18 cellular contexts compared by ENCODE assay signal in genomic region chr4:138869165-138869564, GRCh38.
"Had no signal": no experiment of that assay in that cellular context is flagged by ENCODE, and none has a peak within 500 bp of the region (broad histone marks: within the 10 kb centered on the region; RNA-seq: fewer than 3 reads in every experiment).

No MANE protein-coding gene starts in this region.

- H3K4me3 Mint-ChIP-seq: naive thymus-derived CD8-positive, alpha-beta T cell had no signal

- H3K27ac Mint-ChIP-seq: naive thymus-derived CD8-positive, alpha-beta T cell had no signal

- H3K9me3 ChIP-seq: esophagus muscularis mucosa, gastroesophageal sphincter, mucosa of descending colon, neutrophil, sigmoid colon, stomach, thoracic aorta, transverse colon had no signal

- H3K9me3 Mint-ChIP-seq: naive thymus-derived CD8-positive, alpha-beta T cell had no signal

- H3K4me3 ChIP-seq: esophagus muscularis mucosa, gastroesophageal sphincter, mucosa of descending colon, sigmoid colon, skin epidermis, stomach, thoracic aorta, transverse colon had no signal

- H3K27me3 ChIP-seq: esophagus muscularis mucosa, gastroesophageal sphincter, sigmoid colon, stomach, transverse colon had no signal

- H3K36me3 ChIP-seq: esophagus muscularis mucosa, gastroesophageal sphincter, neutrophil, sigmoid colon, stomach, thoracic aorta, transverse colon had no signal

- DNase-seq: effector memory CD4-positive, alpha-beta T cell; glutamatergic neuron; islet precursor cell; mammary epithelial cell; mucosa of descending colon; naive thymus-derived CD8-positive, alpha-beta T cell; sigmoid colon; stimulated activated CD4-positive, alpha-beta T cell treated with anti-CD3 and anti-CD28 coated beads, Interleukin-2, amount 100 ng/mL, for 24 hours; stimulated activated CD4-positive, alpha-beta T cell treated with anti-CD3 and anti-CD28 coated beads, Interleukin-4, amount 100 ng/mL, for 4 hours; stimulated activated naive CD4-positive, alpha-beta T cell; stomach; transverse colon had no signal

- H3K36me3 Mint-ChIP-seq: naive thymus-derived CD8-positive, alpha-beta T cell had no signal

- H3K27ac ChIP-seq: epithelial cell of prostate, esophagus muscularis mucosa, gastroesophageal sphincter, neutrophil, sigmoid colon, skin epidermis, stomach, thoracic aorta, transverse colon had no signal
